13 cellular contexts compared by ENCODE assay signal in the genomic region with DNA sequence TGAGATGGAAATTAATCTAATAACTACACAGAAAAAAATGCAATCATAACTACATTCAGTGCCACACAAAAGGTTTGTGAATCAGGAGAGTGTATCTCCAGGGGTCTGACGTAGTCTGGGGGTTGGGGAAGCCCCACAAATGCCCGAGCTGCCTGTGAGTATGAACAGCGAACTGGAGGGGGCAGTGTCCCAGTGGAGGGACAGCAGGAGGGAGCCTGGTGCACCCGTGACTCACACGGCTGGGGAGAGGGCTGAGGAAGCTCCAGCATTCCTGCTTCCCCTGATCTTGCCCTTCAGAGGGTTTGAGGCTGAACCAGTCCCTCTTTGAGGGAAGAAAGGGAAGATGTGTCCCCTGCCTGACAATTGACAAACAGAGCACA.
DNase-seq lines count a peak whose midpoint lies in the region; ATAC-seq and TF ChIP-seq lines count a peak whose summit lies in the region.
"Had no signal": no experiment of that assay in that cellular context is flagged by ENCODE, and none has a peak within 500 bp of the region (broad histone marks: within the 10 kb centered on the region; RNA-seq: fewer than 3 reads in every experiment).

No MANE protein-coding gene starts in this region.

- ATAC-seq in GM18867 (IDR thresholded peaks at IDR 0.05; ENCODE audit: unreplicated experiment), result no peak
- ATAC-seq: activated CD8-positive, alpha-beta memory T cell treated with anti-CD3 and anti-CD28 coated beads, Interleukin-2, amount 10 ng/mL, durations not matched to agents 7 days and 5 days; natural killer cell had no signal

- H4K20me1 ChIP-seq in smooth muscle cell (ENCODE audit: low read depth), result no peaks in the 10 kb centered on the region

- no peaks in the 10 kb centered on the region for H3K4me1 ChIP-seq in smooth muscle cell (ENCODE audit: low read depth)

- H3K4me3 ChIP-seq in MG63 (no peak overlapping the region), epithelial cell of esophagus (ENCODE audit: low read length) (no peak overlapping the region), smooth muscle cell (no peak overlapping the region)
- H3K4me3 ChIP-seq: adrenal gland had no signal

- no peaks in the 10 kb centered on the region for H3F3A ChIP-seq in smooth muscle cell (ENCODE audit: low read depth)

- H2AFZ ChIP-seq in smooth muscle cell (ENCODE audit: low read depth), result no peak overlapping the region

- H3K79me2 ChIP-seq in smooth muscle cell (ENCODE audit: low read depth), result no peaks in the 10 kb centered on the region

- DNase-seq in DMS53 (lab: John Stamatoyannopoulos, UW) (peak; percentile 28), DMS53 treated with DMSO at 0.1 percent for 48 hours (lab: John Stamatoyannopoulos, UW; ENCODE audit: unreplicated experiment) (no peak), MG63 (peak; percentile 50), epithelial cell of esophagus (ENCODE audit: low read depth) (peak; percentile 15), smooth muscle cell (lab: John Stamatoyannopoulos, UW; ENCODE audit: unreplicated experiment) (no peak), erythroblast (lab: John Stamatoyannopoulos, UW) (no peak), NCI-H69 (lab: John Stamatoyannopoulos, UW) (no peak)
- DNase-seq: activated CD8-positive, alpha-beta memory T cell treated with anti-CD3 and anti-CD28 coated beads, Interleukin-2, amount 10 ng/mL, durations not matched to agents 7 days and 5 days; adrenal gland; natural killer cell; NCI-H1417 treated with DMSO at 0.1 percent for 48 hours; stimulated activated CD4-positive, alpha-beta T cell treated with anti-CD3 and anti-CD28 coated beads, Interleukin-12 subunit alpha, Interleukin-12 subunit beta, amount 100 ng/mL, for 4 hours had no signal

- H3K27me3 ChIP-seq in MG63, result no peaks in the 10 kb centered on the region; the same call in 1 of the 2 replicates
- no peaks in the 10 kb centered on the region for H3K27me3 ChIP-seq in smooth muscle cell (ENCODE audit: low read depth)

- no peak for TF ChIP-seq CTCF in epithelial cell of esophagus (IDR thresholded peaks at IDR 0.05; ENCODE audit: insufficient read depth, low read depth, low read length, missing control alignments)
- peak; percentile 33 for TF ChIP-seq CTCF in smooth muscle cell (IDR thresholded peaks at IDR 0.05; ENCODE audit: borderline replicate concordance, insufficient read depth, poor library complexity, severe bottlenecking)

- no peak for TF ChIP-seq POLR2A in erythroblast (IDR thresholded peaks at IDR 0.05; ENCODE audit: low read length)

- H3K27ac ChIP-seq in smooth muscle cell (ENCODE audit: low read depth), result no peak overlapping the region
- H3K27ac ChIP-seq: adrenal gland had no signal

- H3K9me3 ChIP-seq in MG63 (no peaks in the 10 kb centered on the region), smooth muscle cell (replicated peaks; ENCODE audit: low read depth) (no peaks in the 10 kb centered on the region)
- H3K9me3 ChIP-seq: adrenal gland had no signal

- no peak overlapping the region for H3K4me2 ChIP-seq in smooth muscle cell

- H3K36me3 ChIP-seq in MG63 (no peaks in the 10 kb centered on the region), smooth muscle cell (ENCODE audit: low read depth) (no peaks in the 10 kb centered on the region)
- H3K36me3 ChIP-seq: adrenal gland had no signal

- H3K9ac ChIP-seq in smooth muscle cell (ENCODE audit: low read depth), result no peak overlapping the region

- WGBS in smooth muscle cell (ENCODE audit: low lambda C conversion rate), result 45% methylated on average over 5 of the region's 5 CpGs

Comparison
In these comparisons a context has a peak if more than half of its experiments do, and no peak if none do; other contexts are left out.
1. DNase-seq: peak in DMS53 (single experiment), MG63 (single experiment) and epithelial cell of esophagus (single experiment); none in DMS53 treated with DMSO at 0.1 percent for 48 hours (single experiment), smooth muscle cell (single experiment), erythroblast (0 of 2) and NCI-H69 (single experiment).